In the genomic region with DNA sequence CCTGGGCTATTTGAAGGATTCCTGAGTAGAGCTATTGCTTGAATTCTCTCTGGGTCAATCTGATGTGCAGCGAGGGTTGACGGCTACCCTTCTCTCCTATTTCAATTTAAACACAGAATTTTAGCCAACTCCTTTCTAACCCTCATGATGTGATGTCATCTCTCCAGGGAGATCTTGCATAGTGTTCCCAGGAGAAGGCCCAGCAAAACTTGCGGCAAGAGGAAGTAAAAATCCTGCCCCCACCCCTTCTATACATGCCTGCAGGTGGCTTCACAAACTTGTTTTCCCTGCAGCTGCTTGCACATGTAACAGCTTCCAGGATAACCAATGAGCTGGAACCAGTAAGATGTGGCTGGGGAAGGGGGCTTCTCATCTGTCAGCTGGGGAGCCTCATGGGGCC, we compare ENCODE assay signal across 5 cellular contexts.
"Had no signal": no experiment of that assay in that cellular context is flagged by ENCODE, and none has a peak within 500 bp of the region (broad histone marks: within the 10 kb centered on the region; RNA-seq: fewer than 3 reads in every experiment).

No MANE protein-coding gene starts in this region.

- H3K4me2 ChIP-seq: GM23338 had no signal

- H3K4me3 ChIP-seq: GM23338 had no signal

- H3K27ac ChIP-seq: HL-60 had no signal

- DNase-seq: H9, HCEC 1CT, KBM-7 had no signal
